ENCODE assay signal across 9 cellular contexts in genomic region chr17:56819431-56820145, GRCh38. TPM values are rescaled to one million over a fixed set of nuclear protein-coding genes. Genes with fewer than 3 reads are reported as not detected.
DNase-seq lines count a peak whose midpoint lies in the region; ATAC-seq, FAIRE-seq and TF ChIP-seq lines count a peak whose summit lies in the region.
"Had no signal": no experiment of that assay in that cellular context is flagged by ENCODE, and none has a peak within 500 bp of the region (broad histone marks: within the 10 kb centered on the region; RNA-seq: fewer than 3 reads in every experiment).

No MANE protein-coding gene starts in this region.

- FAIRE-seq in frontal cortex (lab: Jason Lieb, UNC) (no peak), urothelium cell line (lab: Jason Lieb, UNC) (no peak)
- FAIRE-seq: colon had no signal

- no peak overlapping the region for H3K9ac ChIP-seq in MM.1S (ENCODE audit: low read length)

- H3K79me2 ChIP-seq in MM.1S (ENCODE audit: low read length): no peaks in the 10 kb centered on the region

- H3K36me3 ChIP-seq in MM.1S (replicated peaks; ENCODE audit: insufficient read depth, low read length): no peaks in the 10 kb centered on the region

- no peaks in the 10 kb centered on the region for H3K9me3 ChIP-seq in MM.1S (replicated peaks; ENCODE audit: insufficient read depth, low read length)

- peak; percentile 84 for TF ChIP-seq CTCF in MM.1S (IDR thresholded peaks at IDR 0.05; ENCODE audit: low read length)

- peak; percentile 64 for DNase-seq in DMS114 treated with DMSO at 0.1 percent for 48 hours (lab: John Stamatoyannopoulos, UW; ENCODE audit: unreplicated experiment)
- peak; percentile 74 for DNase-seq in MM.1S
- peak; percentile 81 for DNase-seq in SIG-M5 treated with dmso at 0.1 percent for 504 hours (lab: John Stamatoyannopoulos, UW; ENCODE audit: unreplicated experiment)
- DNase-seq in activated T-helper 9 cell treated with anti-CD3 and anti-CD28 coated beads, Interleukin-2, amount 50 U/mL, for 16 hours (ENCODE audit: low read depth): peak; percentile 43
- DNase-seq in frontal cortex (ENCODE audit: low spot score in 2 of 2): peak; percentile 38 to 63
- peak; percentile 59 for DNase-seq in pons (ENCODE audit: low spot score)
- peak; percentile 85 for DNase-seq in urothelium cell line (ENCODE audit: low spot score)

- no peaks in the 10 kb centered on the region for H4K20me1 ChIP-seq in MM.1S (ENCODE audit: insufficient read depth, low read length)

- H3F3A ChIP-seq in MM.1S (ENCODE audit: insufficient read depth, low read length): no peaks in the 10 kb centered on the region

- no peak overlapping the region for H2AFZ ChIP-seq in MM.1S (ENCODE audit: low read length)

- no peak overlapping the region for H3K27ac ChIP-seq in MM.1S (ENCODE audit: low read length)

- no peaks in the 10 kb centered on the region for H3K9me2 ChIP-seq in MM.1S (replicated peaks; ENCODE audit: insufficient read depth, low read length)

- H3K4me1 ChIP-seq in MM.1S (ENCODE audit: low read length): 0 out of 2 replicates have a peak, but pooled peaks cover 5% of the 10 kb centered on the region

- peak; percentile 80 for ATAC-seq in GM21619 (IDR thresholded peaks at IDR 0.05; ENCODE audit: unreplicated experiment)

- no peaks in the 10 kb centered on the region for H3K27me3 ChIP-seq in MM.1S (replicated peaks; ENCODE audit: insufficient read depth, low read length)

- H3K4me2 ChIP-seq in MM.1S (ENCODE audit: low read depth, low read length): peak overlapping the region; percentile 33; the same call in 1 of the 2 replicates

- no peak overlapping the region for H3K4me3 ChIP-seq in MM.1S (ENCODE audit: low read length)

RNA-seq across cellular contexts. Expression of gene C17orf67, which starts 14.1 kb away (rescaled TPM):
- total RNA-seq in frontal cortex: 2.0 TPM

RNA-seq across cellular contexts. Expression of gene DGKE, which starts 14.4 kb away (rescaled TPM):
- total RNA-seq in frontal cortex: 28.5 TPM
